In the genomic region with DNA sequence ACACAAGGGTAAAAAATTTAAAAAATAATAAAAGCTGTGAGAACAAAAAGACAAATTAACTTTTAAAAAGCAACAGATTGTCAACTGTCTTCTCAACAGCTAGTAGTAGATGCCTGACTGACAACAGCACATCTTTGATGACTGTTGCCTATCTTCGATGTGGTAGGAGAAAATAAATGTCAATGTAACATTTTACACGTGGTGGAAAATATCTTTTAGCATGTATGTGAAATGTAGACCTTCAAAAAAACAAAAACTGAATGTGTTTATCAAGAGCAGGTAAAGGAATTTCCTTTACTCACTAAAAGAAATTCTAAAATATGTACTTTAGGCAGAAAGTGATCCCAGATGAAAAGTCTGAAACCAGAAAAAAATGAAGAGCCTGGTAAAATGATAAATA, we compare ENCODE assay signal across 20 cellular contexts. TPM values are rescaled to one million over a fixed set of nuclear protein-coding genes. Genes with fewer than 3 reads are reported as not detected.
"Had no signal": no experiment of that assay in that cellular context is flagged by ENCODE, and none has a peak within 500 bp of the region (broad histone marks: within the 10 kb centered on the region; RNA-seq: fewer than 3 reads in every experiment).

No MANE protein-coding gene starts in this region.

- H3K4me3 ChIP-seq: esophagus squamous epithelium, gastroesophageal sphincter, pancreas, thyroid gland, upper lobe of left lung, uterus had no signal

- H3K27ac ChIP-seq: esophagus squamous epithelium, gastroesophageal sphincter, pancreas, thyroid gland, upper lobe of left lung, uterus had no signal

- H3K4me1 Mint-ChIP-seq: nephron had no signal

- H3K36me3 ChIP-seq: esophagus squamous epithelium, gastroesophageal sphincter, pancreas, thyroid gland, upper lobe of left lung, uterus had no signal

- H3K27me3 ChIP-seq: esophagus squamous epithelium, gastroesophageal sphincter, pancreas, thyroid gland, upper lobe of left lung, uterus had no signal

- H3K9me3 ChIP-seq: pancreas, thyroid gland, uterus had no signal

- DNase-seq: dermis blood vessel endothelial cell; esophagus squamous epithelium; foreskin fibroblast; glutamatergic neuron; islet precursor cell; occipital lobe; pancreas; right cardiac atrium; small intestine; stimulated activated CD4-positive, alpha-beta T cell treated with anti-CD3 and anti-CD28 coated beads, Interleukin-12 subunit alpha, Interleukin-12 subunit beta, amount 100 ng/mL, for 4 hours; stimulated activated naive CD4-positive, alpha-beta T cell treated with Interleukin-2 at 50 U/mL for 16 hours; thyroid gland; upper lobe of left lung; uterus had no signal

- H3K4me3 Mint-ChIP-seq: nephron had no signal

- H3K27me3 Mint-ChIP-seq: progenitor cell of endocrine pancreas had no signal

- FAIRE-seq: pancreas had no signal

- ATAC-seq: gastroesophageal sphincter, left lobe of liver, pancreas, right cardiac atrium had no signal

- H3K27ac Mint-ChIP-seq: nephron, progenitor cell of endocrine pancreas had no signal

- H3K4me1 ChIP-seq: esophagus squamous epithelium, gastroesophageal sphincter, pancreas, thyroid gland, upper lobe of left lung, uterus had no signal

RNA-seq across cellular contexts. Expression of a gene that starts 42.9 kb away (rescaled TPM):
- total RNA-seq: dermis blood vessel endothelial cell, epithelial cell of proximal tubule, myocyte, progenitor cell of endocrine pancreas had no signal
